In the genomic region with DNA sequence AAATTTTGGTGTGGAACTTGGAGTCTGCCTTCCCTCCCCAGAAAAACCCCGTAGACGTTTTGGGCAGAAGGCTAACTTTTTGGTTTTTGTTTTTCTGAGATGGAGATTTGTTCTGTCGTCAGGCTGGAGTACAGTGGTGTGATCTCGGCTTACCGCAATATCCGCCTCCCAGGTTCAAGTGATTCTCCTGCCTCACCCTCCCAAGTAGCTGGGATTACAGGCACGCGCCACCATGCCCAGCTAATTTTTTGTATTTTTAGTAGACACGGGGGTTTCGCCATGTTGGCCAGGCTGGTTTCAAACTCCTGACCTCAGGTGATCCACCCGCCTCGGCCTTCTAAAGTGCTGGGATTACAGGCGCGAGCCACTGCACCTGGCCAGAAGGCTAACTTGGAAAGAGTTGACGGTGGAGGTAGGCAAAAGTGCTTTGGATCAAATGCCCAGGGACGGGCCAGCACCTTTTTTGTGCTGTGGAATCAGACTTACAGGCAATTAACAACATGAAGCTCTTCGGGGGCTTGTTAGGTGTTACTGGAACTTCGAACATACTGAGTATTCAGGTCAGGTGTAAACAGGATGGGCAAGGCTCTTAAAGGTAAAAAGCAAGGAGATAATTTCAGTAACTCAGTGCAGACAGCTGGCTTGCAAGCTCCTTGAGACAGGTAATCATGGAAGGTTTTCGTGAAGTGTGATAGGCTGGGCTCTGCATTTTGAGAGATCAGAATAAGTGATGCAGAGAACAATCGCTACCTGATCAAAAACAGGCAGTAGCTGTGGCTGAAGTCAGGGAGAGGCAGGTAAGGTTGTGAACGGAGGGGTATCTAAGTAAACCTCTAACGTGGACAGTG, we compare ENCODE assay signal across 9 cellular contexts. TPM values are rescaled to one million over a fixed set of nuclear protein-coding genes. Genes with fewer than 3 reads are reported as not detected.
A peak's percentile ranks its signal among the peaks of the same experiment; 100 is the strongest.
DNase-seq lines count a peak whose midpoint lies in the region; ATAC-seq and TF ChIP-seq lines count a peak whose summit lies in the region.
"Had no signal": no experiment of that assay in that cellular context is flagged by ENCODE, and none has a peak within 500 bp of the region (broad histone marks: within the 10 kb centered on the region; RNA-seq: fewer than 3 reads in every experiment).

No MANE protein-coding gene starts in this region.

- H3K27ac ChIP-seq in skeletal muscle tissue (ENCODE audit: low read depth, low read length): no peak overlapping the region

- no peaks in the 10 kb centered on the region for H3K9me3 ChIP-seq in skeletal muscle tissue (ENCODE audit: control insufficient read depth in 3 of 3, low read length in 3 of 3)

- peaks cover 20 to 28% (median 21%) of the 10 kb centered on the region in 3 donors for H3K36me3 ChIP-seq in skeletal muscle tissue (ENCODE audit: control insufficient read depth in 3 of 3, insufficient read depth in 3 of 3, low read length in 3 of 3)

- no peaks in the 10 kb centered on the region for H3K27me3 Mint-ChIP-seq in T-cell

- no peaks in the 10 kb centered on the region for H3K9me3 Mint-ChIP-seq in T-cell

- H3K27ac Mint-ChIP-seq in T-cell: peak overlapping the region; percentile 83 to 94

- peaks cover 43 to 53% (median 45%) of the 10 kb centered on the region in 3 donors for H3K4me1 ChIP-seq in skeletal muscle tissue (ENCODE audit: control insufficient read depth in 3 of 3, insufficient read depth in 3 of 3, low read length in 3 of 3)

- H3K4me3 ChIP-seq in fibroblast of villous mesenchyme (ENCODE audit: low read depth, low read length): peak overlapping the region; percentile 86
- peak overlapping the region in 2 of 3 donors; percentile 83 to 85 for H3K4me3 ChIP-seq in skeletal muscle tissue (ENCODE audit: low read length in 3 of 3)

- peaks cover 51 to 59% (median 55%) of the 10 kb centered on the region in 3 donors for H3K4me1 Mint-ChIP-seq in T-cell

- H3K9ac ChIP-seq in skeletal muscle tissue (ENCODE audit: low read depth in 1 of 3, low read length in 3 of 3): peak overlapping the region in 1 of 3 donors; percentile 88

- H3K27me3 ChIP-seq in skeletal muscle tissue (ENCODE audit: control insufficient read depth in 3 of 3, insufficient read depth in 3 of 3, low read length in 3 of 3): no peaks in the 10 kb centered on the region

- DNase-seq in DMS53 (lab: John Stamatoyannopoulos, UW): peak; percentile 55
- no peak for DNase-seq in DMS53 treated with DMSO at 0.1 percent for 48 hours (lab: John Stamatoyannopoulos, UW; ENCODE audit: unreplicated experiment)
- no peak for DNase-seq in T-cell
- DNase-seq in fibroblast of villous mesenchyme (ENCODE audit: low read depth): no peak
- DNase-seq in NCI-H524 treated with DMSO at 0.1 percent for 48 hours (lab: John Stamatoyannopoulos, UW): no peak
- DNase-seq in NCI-H2227 treated with DMSO at 0.1 percent for 48 hours (lab: John Stamatoyannopoulos, UW): no peak
- DNase-seq: 8988T had no signal

- CTCF ChIA-PET in T-cell (lab: Charles Lee): interaction anchor here (0.6 kb wide), 2 partner anchors 13 to 16 kb away, joined by 4 read pairs; no protein-coding TSS in a partner anchor

- peak overlapping the region; percentile 76 to 94 (median 83) for H3K4me3 Mint-ChIP-seq in T-cell

- ATAC-seq in T-cell (replicated peaks in 1 of 4) (no peak), GM21423 (IDR thresholded peaks at IDR 0.05; ENCODE audit: unreplicated experiment) (no peak)

- POLR2A ChIA-PET in T-cell (lab: Charles Lee): interaction anchor here in 1 of 2 donors (0.5 kb wide), 1 partner anchor 13 kb away, joined by 6 read pairs; no protein-coding TSS in a partner anchor

- H3K36me3 Mint-ChIP-seq in T-cell: peaks cover 26% of the 10 kb centered on the region

- TF ChIP-seq CTCF in fibroblast of villous mesenchyme (IDR thresholded peaks at IDR 0.05; ENCODE audit: insufficient read depth, low read depth, low read length): no peak

RNA-seq across cellular contexts. Expression of a gene that starts 1.8 kb away (rescaled TPM):
- total RNA-seq in T-cell (100 to 1,000 TPM in 2 of 5 donors, 10 to 100 TPM in 3; 32.8 to 117 (median 98.6) TPM), fibroblast of villous mesenchyme (14.8 and 15.1 TPM in 2 replicates), skeletal muscle tissue (5.2 TPM)

RNA-seq across cellular contexts. Expression of a gene that starts 4.9 kb away (rescaled TPM):
- total RNA-seq in T-cell: 10 to 100 TPM; 50.6 to 63.2 (median 60.3) TPM
- 23.2 and 29.4 TPM in 2 replicates for total RNA-seq in fibroblast of villous mesenchyme
- 30.8 TPM for total RNA-seq in skeletal muscle tissue

RNA-seq across cellular contexts. Expression of a gene that starts 6.0 kb away (rescaled TPM):
- total RNA-seq in T-cell (10 to 100 TPM in 3 of 5 donors, 1 to 10 TPM in 2; 6.9 to 13.9 (median 12.0) TPM), fibroblast of villous mesenchyme (0.43 and 0.64 TPM in 2 replicates), skeletal muscle tissue (3.1 TPM)

RNA-seq across cellular contexts. Expression of a gene that starts 29.5 kb away (rescaled TPM):
- 1 to 10 TPM; 1.3 to 4.0 (median 3.3) TPM for total RNA-seq in T-cell
- not detected in 2 replicates for total RNA-seq in fibroblast of villous mesenchyme
- total RNA-seq in skeletal muscle tissue: not detected

RNA-seq across cellular contexts. Expression of a gene that starts 44.5 kb away (rescaled TPM):
- total RNA-seq in T-cell (100 to 1,000 TPM in 4 of 5 donors, 10 to 100 TPM in 1; 85.2 to 160 (median 148) TPM), fibroblast of villous mesenchyme (26.4 and 30.2 TPM in 2 replicates), skeletal muscle tissue (13.6 TPM)
